Comparison of ENCODE assay signal across 14 cellular contexts in the genomic region with DNA sequence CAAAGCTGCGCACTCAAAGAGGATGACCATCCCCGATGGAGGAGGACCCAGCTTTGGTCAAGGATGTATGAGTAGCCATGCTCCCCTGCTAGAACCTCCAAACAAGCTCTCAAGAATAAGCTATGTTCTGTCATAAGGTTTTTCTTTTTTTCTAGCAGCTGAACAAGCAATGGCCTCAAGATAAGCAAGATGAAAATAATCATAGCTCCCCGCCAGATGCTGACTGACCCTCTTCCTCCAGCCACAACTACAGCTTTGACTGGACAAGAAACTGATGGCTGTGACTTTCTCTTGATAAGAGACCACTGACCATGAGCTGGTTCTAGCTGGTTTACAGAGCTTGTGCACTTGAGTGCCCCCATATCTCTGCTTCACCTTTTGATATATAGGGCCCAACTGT.
"Had no signal": no experiment of that assay in that cellular context is flagged by ENCODE, and none has a peak within 500 bp of the region (broad histone marks: within the 10 kb centered on the region; RNA-seq: fewer than 3 reads in every experiment).

No MANE protein-coding gene starts in this region.

- ATAC-seq: activated CD4-positive, CD25-positive, alpha-beta regulatory T cell treated with anti-CD3 and anti-CD28 coated beads, Interleukin-2, amount 50 U/mL, for 24 hours had no signal

- H3K9me3 Mint-ChIP-seq: activated CD4-positive, alpha-beta memory T cell treated with anti-CD3 and anti-CD28 coated beads for 36 hours; activated naive CD4-positive, alpha-beta T cell treated with anti-CD3 and anti-CD28 coated beads, Interleukin-2, amount 50 U/mL, for 72 hours; activated T-cell treated with anti-CD3 and anti-CD28 coated beads, Interleukin-2, amount 50 U/mL, for 24 hours; T-helper 1 cell treated with Interleukin-12 subunit alpha and Interleukin-12 subunit beta and Interleukin-4 antibody, amounts not matched to agents 30 μg/mL and 1 μg/mL, for 36 hours had no signal

- H3K36me3 Mint-ChIP-seq: activated CD4-positive, alpha-beta memory T cell treated with anti-CD3 and anti-CD28 coated beads for 36 hours; activated naive CD4-positive, alpha-beta T cell treated with anti-CD3 and anti-CD28 coated beads, Interleukin-2, amount 50 U/mL, for 72 hours had no signal

- H3K36me3 ChIP-seq: esophagus squamous epithelium, tibial artery, uterus had no signal

- H3K27ac ChIP-seq: coronary artery, esophagus squamous epithelium, hepatocyte, tibial artery, uterus had no signal

- H3K4me3 ChIP-seq: coronary artery, esophagus squamous epithelium, hepatocyte, tibial artery, uterus had no signal

- H3K4me3 Mint-ChIP-seq: activated CD4-positive, alpha-beta memory T cell treated with anti-CD3 and anti-CD28 coated beads for 36 hours; activated T-cell treated with anti-CD3 and anti-CD28 coated beads, Interleukin-2, amount 50 U/mL, for 24 hours; T-helper 1 cell treated with Interleukin-12 subunit alpha and Interleukin-12 subunit beta and Interleukin-4 antibody, amounts not matched to agents 30 μg/mL and 1 μg/mL, for 36 hours had no signal

- H3K9me3 ChIP-seq: esophagus squamous epithelium, tibial artery, uterus had no signal

- DNase-seq: activated CD4-positive, alpha-beta memory T cell treated with anti-CD3 and anti-CD28 coated beads for 36 hours; activated effector memory CD4-positive, alpha-beta T cell treated with Interleukin-2 at 50 U/mL for 16 hours; activated T-cell treated with anti-CD3 and anti-CD28 coated beads, Interleukin-2, amount 50 U/mL, for 24 hours; caudate nucleus; esophagus squamous epithelium; islet precursor cell; stimulated activated naive CD4-positive, alpha-beta T cell; tibial artery; uterus had no signal

- H3K27ac Mint-ChIP-seq: activated CD4-positive, alpha-beta memory T cell treated with anti-CD3 and anti-CD28 coated beads for 36 hours; activated T-cell treated with anti-CD3 and anti-CD28 coated beads, Interleukin-2, amount 50 U/mL, for 24 hours; T-helper 1 cell treated with Interleukin-12 subunit alpha and Interleukin-12 subunit beta and Interleukin-4 antibody, amounts not matched to agents 30 μg/mL and 1 μg/mL, for 36 hours had no signal

- H3K27me3 Mint-ChIP-seq: activated CD4-positive, alpha-beta memory T cell treated with anti-CD3 and anti-CD28 coated beads for 36 hours; activated T-cell treated with anti-CD3 and anti-CD28 coated beads, Interleukin-2, amount 50 U/mL, for 24 hours had no signal

- H3K27me3 ChIP-seq: hepatocyte had no signal

- H3K4me1 ChIP-seq: esophagus squamous epithelium, tibial artery, uterus had no signal
